ENCODE assay signal across 26 cellular contexts in the genomic region with DNA sequence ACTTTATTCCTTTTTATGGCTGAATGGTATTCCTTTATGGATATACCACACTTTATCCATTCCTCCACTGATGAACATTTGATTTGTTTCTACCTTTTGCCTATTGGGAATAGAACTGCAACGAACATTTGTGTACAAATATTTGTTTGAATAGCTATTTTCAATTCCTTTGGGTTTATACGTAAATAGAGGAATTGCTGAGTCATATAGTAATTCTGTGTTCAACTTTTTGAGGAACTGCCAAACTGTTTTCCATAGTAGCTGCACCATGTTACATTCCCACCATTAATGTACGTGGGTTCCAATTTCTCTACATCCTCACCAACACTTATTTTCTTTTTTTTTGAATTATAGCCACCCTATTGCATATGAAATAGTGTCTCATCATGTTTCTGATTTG.
"Had no signal": no experiment of that assay in that cellular context is flagged by ENCODE, and none has a peak within 500 bp of the region (broad histone marks: within the 10 kb centered on the region; RNA-seq: fewer than 3 reads in every experiment).

No MANE protein-coding gene starts in this region.

- H3K9me3 ChIP-seq: body of pancreas had no signal

- H3K4me2 ChIP-seq: PC-9 had no signal

- H3K9me3 Mint-ChIP-seq: activated naive CD4-positive, alpha-beta T cell treated with anti-CD3 and anti-CD28 coated beads, Interleukin-2, amount 50 U/mL, for 24 hours; activated T-helper 2 cell treated with anti-CD3 and anti-CD28 coated beads, Interferon-gamma antibody, Interleukin-2, Interleukin-4, amounts not matched to agents 10 μg/mL and 5 μg/mL and 100 μg/mL, durations not matched to agents 14 hours and 24 hours and 36 hours had no signal

- H2AFZ ChIP-seq: PC-9 had no signal

- H3K36me3 Mint-ChIP-seq: activated naive CD4-positive, alpha-beta T cell treated with anti-CD3 and anti-CD28 coated beads, Interleukin-2, amount 50 U/mL, for 24 hours; activated naive CD8-positive, alpha-beta T cell treated with anti-CD3 and anti-CD28 coated beads, Interleukin-2, amount 10 ng/mL, durations not matched to agents 7 days and 5 days had no signal

- ATAC-seq: activated CD8-positive, alpha-beta T cell treated with anti-CD3 and anti-CD28 coated beads for 36 hours; activated T-cell treated with anti-CD3 and anti-CD28 coated beads, Interleukin-2, amount 50 U/mL, for 72 hours; body of pancreas; Right ventricle myocardium inferior had no signal

- H3K27me3 ChIP-seq: ascending aorta, body of pancreas, MG63 had no signal

- H3K27ac ChIP-seq: ascending aorta, body of pancreas, breast epithelium, PC-9, RWPE1 had no signal

- H3K27me3 Mint-ChIP-seq: activated CD4-positive, alpha-beta T cell treated with anti-CD3 and anti-CD28 coated beads, Interleukin-2, amount 10 ng/mL, durations not matched to agents 24 days and 14 days; activated CD8-positive, alpha-beta T cell treated with anti-CD3 and anti-CD28 coated beads for 36 hours; activated naive CD4-positive, alpha-beta T cell treated with anti-CD3 and anti-CD28 coated beads, Interleukin-2, amount 50 U/mL, for 24 hours had no signal

- H3K27ac Mint-ChIP-seq: activated CD4-positive, alpha-beta T cell treated with anti-CD3 and anti-CD28 coated beads, Interleukin-2, amount 10 ng/mL, durations not matched to agents 24 days and 14 days; activated CD8-positive, alpha-beta T cell treated with anti-CD3 and anti-CD28 coated beads for 36 hours; activated naive CD4-positive, alpha-beta T cell treated with anti-CD3 and anti-CD28 coated beads, Interleukin-2, amount 50 U/mL, for 24 hours; activated naive CD8-positive, alpha-beta T cell treated with anti-CD3 and anti-CD28 coated beads, Interleukin-2, amount 10 ng/mL, durations not matched to agents 7 days and 5 days; activated T-cell treated with anti-CD3 and anti-CD28 coated beads, Interleukin-2, amount 50 U/mL, for 72 hours; activated T-helper 2 cell treated with anti-CD3 and anti-CD28 coated beads, Interferon-gamma antibody, Interleukin-2, Interleukin-4, amounts not matched to agents 10 μg/mL and 5 μg/mL and 100 μg/mL, durations not matched to agents 14 hours and 24 hours and 36 hours had no signal

- DNase-seq: activated CD4-positive, alpha-beta T cell treated with anti-CD3 and anti-CD28 coated beads, Interleukin-2, amount 10 ng/mL, durations not matched to agents 24 days and 14 days; activated CD4-positive, alpha-beta T cell treated with anti-CD3 and anti-CD28 coated beads, Interleukin-2, amount 50 U/mL, for 4 hours; activated CD8-positive, alpha-beta T cell treated with anti-CD3 and anti-CD28 coated beads for 36 hours; activated gamma-delta T cell; activated naive CD4-positive, alpha-beta T cell treated with Interleukin-2 at 50 U/mL for 16 hours; activated naive CD8-positive, alpha-beta T cell treated with anti-CD3 and anti-CD28 coated beads, Interleukin-2, amount 10 ng/mL, durations not matched to agents 7 days and 5 days; activated T-cell treated with anti-CD3 and anti-CD28 coated beads, Interleukin-2, amount 50 U/mL, for 1 hour; activated T-cell treated with anti-CD3 and anti-CD28 coated beads, Interleukin-2, amount 50 U/mL, for 72 hours; body of pancreas; Kasumi-1; MG63; NCI-H1105; NCI-H1417 treated with DMSO at 0.1 percent for 48 hours; NCI-H1930; NCI-H2081 treated with DMSO at 0.1 percent for 48 hours; NCI-H226; NCI-H524 treated with DMSO at 0.1 percent for 48 hours; PC-9; SIG-M5; T1000 had no signal

- H3K4me3 ChIP-seq: ascending aorta, body of pancreas, breast epithelium, MG63, PC-9 had no signal

- H3K4me1 Mint-ChIP-seq: activated naive CD4-positive, alpha-beta T cell treated with anti-CD3 and anti-CD28 coated beads, Interleukin-2, amount 50 U/mL, for 24 hours had no signal

- H3K4me3 Mint-ChIP-seq: activated CD4-positive, alpha-beta T cell treated with anti-CD3 and anti-CD28 coated beads, Interleukin-2, amount 10 ng/mL, durations not matched to agents 24 days and 14 days; activated CD8-positive, alpha-beta T cell treated with anti-CD3 and anti-CD28 coated beads for 36 hours; activated naive CD4-positive, alpha-beta T cell treated with anti-CD3 and anti-CD28 coated beads, Interleukin-2, amount 50 U/mL, for 24 hours; activated naive CD8-positive, alpha-beta T cell treated with anti-CD3 and anti-CD28 coated beads, Interleukin-2, amount 10 ng/mL, durations not matched to agents 7 days and 5 days; activated T-cell treated with anti-CD3 and anti-CD28 coated beads, Interleukin-2, amount 50 U/mL, for 72 hours had no signal

- H3K36me3 ChIP-seq: ascending aorta, breast epithelium, MG63 had no signal

- H3K4me1 ChIP-seq: ascending aorta, body of pancreas, breast epithelium had no signal
